In genomic region chr5:79774171-79774854, GRCh38 we compare ENCODE assay signal across 8 cellular contexts.
DNase-seq lines count a peak whose midpoint lies in the region; ATAC-seq, FAIRE-seq and TF ChIP-seq lines count a peak whose summit lies in the region.

No MANE protein-coding gene starts in this region.

- peak; percentile 21 for DNase-seq in GM04504 (ENCODE audit: low read depth)
- no peak for DNase-seq in GM12878 (ENCODE audit: low read depth, low spot score)
- DNase-seq in middle frontal gyrus (ENCODE audit: extremely low spot score, low spot score): peak; percentile 44
- no peak for DNase-seq in stimulated activated effector memory CD8-positive, alpha-beta T cell treated with anti-CD3 and anti-CD28 coated beads, Interleukin-12 subunit alpha, Interleukin-12 subunit beta, amount 100 ng/mL, for 72 hours (ENCODE audit: low spot score in 2 of 2)
- no peak for DNase-seq in COLO829 (ENCODE audit: low spot score)

- no peak for TF ChIP-seq POLR2A in GM12878 (IDR thresholded peaks at IDR 0.05; ENCODE audit: low read depth, low read length)

- SMC1A ChIA-PET in GM12878 (lab: Charles Lee; ENCODE audit: uncharacterized antibody, unreplicated experiment): interaction anchor here (0.6 to 1.6 kb wide), 7 partner anchors 11 to 639 kb away, joined by 3 to 7 read pairs (median 3); no protein-coding TSS in a partner anchor

- H3K27ac Mint-ChIP-seq in stimulated activated effector memory CD8-positive, alpha-beta T cell treated with anti-CD3 and anti-CD28 coated beads, Interleukin-12 subunit alpha, Interleukin-12 subunit beta, amount 100 ng/mL, for 72 hours: no peak overlapping the region

- TF ChIP-seq CTCF in GM12878 (IDR thresholded peaks at IDR 0.05 in 2 of 3, conservative IDR thresholded peaks at IDR 0.05 in 1 of 3; ENCODE audit: control insufficient read depth in 2 of 3, extremely low read depth in 1 of 3, insufficient read depth in 1 of 3, low read depth in 3 of 3, low read length in 3 of 3): peak; percentile 28 to 41 (median 29); a peak in 4 of 6 replicates

- CTCF ChIA-PET in GM12878 (lab: Yijun Ruan, JAX): interaction anchor here (0.9 to 2.8 kb wide), 10 partner anchors 11 to 220 kb away, joined by 3 to 8 read pairs (median 4); no protein-coding TSS in a partner anchor

- RAD21 ChIA-PET in GM12878 (lab: Charles Lee; ENCODE audit: unreplicated experiment): interaction anchor here (0.8 to 2.0 kb wide), 2 partner anchors 216 to 616 kb away, joined by 3 to 7 read pairs; no protein-coding TSS in a partner anchor

- no peak overlapping the region for H3K4me3 ChIP-seq in GM12878

- H3K79me2 ChIP-seq in GM12878 (ENCODE audit: control insufficient read depth, insufficient read depth, low read length): no peaks in the 10 kb centered on the region

- H2AFZ ChIP-seq in GM12878 (ENCODE audit: control insufficient read depth, low read depth, low read length): no peak overlapping the region

- H4K20me1 ChIP-seq in GM12878 (ENCODE audit: control insufficient read depth, insufficient read depth): no peaks in the 10 kb centered on the region

- intact Hi-C loops in GM12878 (cut with micrococcal nuclease; ENCODE audit: unreplicated experiment): no loop called here

- no peaks in the 10 kb centered on the region for H3K9me3 ChIP-seq in GM12878 (replicated peaks; ENCODE audit: control insufficient read depth, insufficient read depth, low read length)

- no peaks in the 10 kb centered on the region for H3K9me3 Mint-ChIP-seq in stimulated activated effector memory CD8-positive, alpha-beta T cell treated with anti-CD3 and anti-CD28 coated beads, Interleukin-12 subunit alpha, Interleukin-12 subunit beta, amount 100 ng/mL, for 72 hours

- no peak for TF ChIP-seq EP300 in Ishikawa (IDR thresholded peaks at IDR 0.05; ENCODE audit: borderline replicate concordance)
- TF ChIP-seq EP300 in GM12878 (IDR thresholded peaks at IDR 0.05; ENCODE audit: borderline replicate concordance in 1 of 2, control insufficient read depth in 1 of 2, low read depth in 2 of 2, low read length in 2 of 2): no peak

- H3K9ac ChIP-seq in GM12878 (ENCODE audit: control insufficient read depth, insufficient read depth, low read length): no peak overlapping the region

- H3K36me3 ChIP-seq in GM12878 (ENCODE audit: control insufficient read depth in 2 of 2, insufficient read depth in 2 of 2, low read length in 1 of 2): no peaks in the 10 kb centered on the region

- H3K4me1 ChIP-seq in GM12878 (ENCODE audit: control insufficient read depth, insufficient read depth, low read length): no peaks in the 10 kb centered on the region

- WGBS in GM12878 (ENCODE audit: insufficient coverage, insufficient replicate concordance, low lambda C conversion rate, missing lambda C conversion rate): 54% methylated on average over 13 of the region's 13 CpGs

- no peak overlapping the region for H3K27ac ChIP-seq in GM12878 (ENCODE audit: control insufficient read depth, insufficient read depth)

- POLR2A ChIA-PET in GM12878 (lab: Charles Lee): no interaction called here

- H3K4me2 ChIP-seq in GM12878 (ENCODE audit: control insufficient read depth, insufficient read depth): no peak overlapping the region

- in situ Hi-C loops in GM12878 (cut with MboI): no loop called here

- ATAC-seq in GM12878 (peak; percentile 37; the same call in 2 of the 3 replicates), GM21717 (IDR thresholded peaks at IDR 0.05; ENCODE audit: unreplicated experiment) (no peak), HG03571 (IDR thresholded peaks at IDR 0.05; ENCODE audit: unreplicated experiment) (no peak)
- no peak for ATAC-seq in stimulated activated effector memory CD8-positive, alpha-beta T cell treated with anti-CD3 and anti-CD28 coated beads, Interleukin-12 subunit alpha, Interleukin-12 subunit beta, amount 100 ng/mL, for 72 hours

- no peaks in the 10 kb centered on the region for H3K36me3 Mint-ChIP-seq in stimulated activated effector memory CD8-positive, alpha-beta T cell treated with anti-CD3 and anti-CD28 coated beads, Interleukin-12 subunit alpha, Interleukin-12 subunit beta, amount 100 ng/mL, for 72 hours

- no TSS peak for BruUV-seq in GM12878 (replicated peaks; lab: Mats Ljungman, UMichigan)

- H3K27me3 ChIP-seq in GM12878 (replicated peaks in 1 of 2; ENCODE audit: control insufficient read depth in 2 of 2, insufficient read depth in 2 of 2, low read length in 1 of 2): no peaks in the 10 kb centered on the region

- no peak overlapping the region for H3K4me3 Mint-ChIP-seq in stimulated activated effector memory CD8-positive, alpha-beta T cell treated with anti-CD3 and anti-CD28 coated beads, Interleukin-12 subunit alpha, Interleukin-12 subunit beta, amount 100 ng/mL, for 72 hours

- FAIRE-seq in GM12878 (lab: Jason Lieb, UNC): no peak

- no peaks in the 10 kb centered on the region for H3K4me1 Mint-ChIP-seq in stimulated activated effector memory CD8-positive, alpha-beta T cell treated with anti-CD3 and anti-CD28 coated beads, Interleukin-12 subunit alpha, Interleukin-12 subunit beta, amount 100 ng/mL, for 72 hours

- peak; percentile 47 for TF ChIP-seq RAD21 in Ishikawa (IDR thresholded peaks at IDR 0.05; ENCODE audit: low read depth)
- TF ChIP-seq RAD21 in GM12878 (IDR thresholded peaks at IDR 0.05; ENCODE audit: insufficient read depth, low read depth, low read length): peak; percentile 55

TF ChIP-seq in Ishikawa, 13 proteins besides CTCF, POLR2A, EP300 and RAD21:
- TF ChIP-seq YY1 (IDR thresholded peaks at IDR 0.05; ENCODE audit: low read depth) (no peak), CEBPB (IDR thresholded peaks at IDR 0.05) (no peak), TAF1 (IDR thresholded peaks at IDR 0.05; ENCODE audit: low read depth) (no peak), CREB1 (IDR thresholded peaks at IDR 0.05; ENCODE audit: low read depth) (no peak), USF1 (IDR thresholded peaks at IDR 0.05) (no peak)

TF ChIP-seq in GM12878, 131 proteins besides CTCF, POLR2A, EP300 and RAD21:
- no peak for TF ChIP-seq IKZF1 (conservative IDR thresholded peaks at IDR 0.05)
- no peak for TF ChIP-seq CBFB (IDR thresholded peaks at IDR 0.05; ENCODE audit: low read depth)
- TF ChIP-seq SMC3 (IDR thresholded peaks at IDR 0.05; ENCODE audit: borderline replicate concordance, low read length): peak; percentile 38; the same call in 1 of the 2 replicates
TF ChIP-seq in GM12878: peak in this region for 1.

Comparison
In these comparisons a context has a peak if more than half of its experiments do, and no peak if none do; other contexts are left out.
1. DNase-seq: peak in GM04504 (single experiment) and middle frontal gyrus (single experiment); none in GM12878 (single experiment), stimulated activated effector memory CD8-positive, alpha-beta T cell treated with anti-CD3 and anti-CD28 coated beads, Interleukin-12 subunit alpha, Interleukin-12 subunit beta, amount 100 ng/mL, for 72 hours (0 of 2) and COLO829 (single experiment).